ENCODE assay signal across 1 cellular context in the genomic region with DNA sequence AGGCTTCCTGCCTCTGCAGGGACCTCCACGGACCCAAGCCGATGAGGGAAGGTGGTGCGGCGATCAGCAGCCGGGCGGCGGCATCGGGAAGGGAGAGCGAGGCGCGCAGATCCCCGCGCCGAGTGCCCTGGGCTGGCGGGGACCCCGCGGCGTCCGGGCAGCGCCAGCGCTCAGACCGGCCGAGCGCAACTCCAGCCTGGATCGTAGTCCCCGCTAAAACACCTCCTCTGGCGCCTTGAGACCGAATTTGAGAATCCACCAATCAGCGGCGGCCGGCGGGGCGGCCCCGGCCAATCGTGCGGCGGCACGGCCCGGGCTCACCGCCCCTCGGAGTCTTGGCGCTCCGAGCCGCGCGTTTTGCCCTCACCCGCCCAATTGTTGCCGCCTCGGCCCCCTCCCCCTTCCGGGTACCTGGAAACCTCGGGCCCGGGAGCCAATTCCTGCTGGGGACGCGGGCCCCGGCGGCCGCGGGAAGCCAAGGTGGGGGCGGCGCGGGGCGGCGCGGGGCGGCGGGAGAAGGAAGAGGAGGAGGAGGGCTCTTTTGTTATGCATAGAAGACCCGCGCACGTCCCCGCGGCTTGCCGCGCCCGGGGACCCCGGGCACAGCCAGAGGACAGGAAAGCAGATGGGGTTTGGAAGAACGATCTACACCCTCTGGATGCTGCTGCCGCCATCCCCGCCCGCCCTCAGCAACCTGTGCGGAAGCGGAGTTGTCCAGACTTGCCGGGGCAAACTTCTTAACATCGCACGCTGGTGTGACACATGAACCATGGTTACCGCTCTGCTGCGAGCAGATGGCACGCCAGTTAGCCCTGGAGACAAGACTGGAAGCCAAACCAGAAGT.
TF ChIP-seq lines count a peak whose summit lies in the region.

A gene with protein sequence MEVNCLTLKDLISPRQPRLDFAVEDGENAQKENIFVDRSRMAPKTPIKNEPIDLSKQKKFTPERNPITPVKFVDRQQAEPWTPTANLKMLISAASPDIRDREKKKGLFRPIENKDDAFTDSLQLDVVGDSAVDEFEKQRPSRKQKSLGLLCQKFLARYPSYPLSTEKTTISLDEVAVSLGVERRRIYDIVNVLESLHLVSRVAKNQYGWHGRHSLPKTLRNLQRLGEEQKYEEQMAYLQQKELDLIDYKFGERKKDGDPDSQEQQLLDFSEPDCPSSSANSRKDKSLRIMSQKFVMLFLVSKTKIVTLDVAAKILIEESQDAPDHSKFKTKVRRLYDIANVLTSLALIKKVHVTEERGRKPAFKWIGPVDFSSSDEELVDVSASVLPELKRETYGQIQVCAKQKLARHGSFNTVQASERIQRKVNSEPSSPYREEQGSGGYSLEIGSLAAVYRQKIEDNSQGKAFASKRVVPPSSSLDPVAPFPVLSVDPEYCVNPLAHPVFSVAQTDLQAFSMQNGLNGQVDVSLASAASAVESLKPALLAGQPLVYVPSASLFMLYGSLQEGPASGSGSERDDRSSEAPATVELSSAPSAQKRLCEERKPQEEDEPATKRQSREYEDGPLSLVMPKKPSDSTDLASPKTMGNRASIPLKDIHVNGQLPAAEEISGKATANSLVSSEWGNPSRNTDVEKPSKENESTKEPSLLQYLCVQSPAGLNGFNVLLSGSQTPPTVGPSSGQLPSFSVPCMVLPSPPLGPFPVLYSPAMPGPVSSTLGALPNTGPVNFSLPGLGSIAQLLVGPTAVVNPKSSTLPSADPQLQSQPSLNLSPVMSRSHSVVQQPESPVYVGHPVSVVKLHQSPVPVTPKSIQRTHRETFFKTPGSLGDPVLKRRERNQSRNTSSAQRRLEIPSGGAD (minus strand): TSS at position 209 of the 844 bp plus-strand sequence. CDS start 934 bp downstream, outside the sequence.

TF ChIP-seq in HepG2, 621 proteins besides CTCF, POLR2A, EP300 and RAD21 (continued from another document and continues in another):
- TF ChIP-seq, protein P1, sequence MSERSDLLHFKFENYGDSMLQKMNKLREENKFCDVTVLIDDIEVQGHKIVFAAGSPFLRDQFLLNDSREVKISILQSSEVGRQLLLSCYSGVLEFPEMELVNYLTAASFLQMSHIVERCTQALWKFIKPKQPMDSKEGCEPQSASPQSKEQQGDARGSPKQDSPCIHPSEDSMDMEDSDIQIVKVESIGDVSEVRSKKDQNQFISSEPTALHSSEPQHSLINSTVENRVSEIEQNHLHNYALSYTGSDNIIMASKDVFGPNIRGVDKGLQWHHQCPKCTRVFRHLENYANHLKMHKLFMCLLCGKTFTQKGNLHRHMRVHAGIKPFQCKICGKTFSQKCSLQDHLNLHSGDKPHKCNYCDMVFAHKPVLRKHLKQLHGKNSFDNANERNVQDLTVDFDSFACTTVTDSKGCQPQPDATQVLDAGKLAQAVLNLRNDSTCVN (CRISPR knock-in tag; IDR thresholded peaks at IDR 0.05; ENCODE audit: borderline replicate concordance), result no peak
- TF ChIP-seq PLRG1 (conservative IDR thresholded peaks at IDR 0.05) (no peak), ZNF775 (CRISPR knock-in tag; IDR thresholded peaks at IDR 0.05; ENCODE audit: borderline replicate concordance) (no peak), NFRKB (IDR thresholded peaks at IDR 0.05) (no peak), RFXANK (CRISPR knock-in tag; IDR thresholded peaks at IDR 0.05) (no peak), SMYD3 (CRISPR knock-in tag; IDR thresholded peaks at IDR 0.05) (no peak), RFX1 (IDR thresholded peaks at IDR 0.05) (no peak), ZNF724P (CRISPR knock-in tag; IDR thresholded peaks at IDR 0.05; ENCODE audit: borderline replicate concordance) (no peak; the same call in 1 of the 2 replicates), KLF15 (CRISPR knock-in tag; IDR thresholded peaks at IDR 0.05; ENCODE audit: borderline replicate concordance) (no peak), KDM3A (CRISPR knock-in tag; IDR thresholded peaks at IDR 0.05; ENCODE audit: low read depth) (no peak), XBP1 (CRISPR knock-in tag; IDR thresholded peaks at IDR 0.05) (no peak), RBFOX2 (IDR thresholded peaks at IDR 0.05; ENCODE audit: low read depth, low read length) (peak; percentile 69), TOE1 (CRISPR knock-in tag; IDR thresholded peaks at IDR 0.05) (no peak; the same call in 1 of the 2 replicates), ONECUT2 (CRISPR knock-in tag; IDR thresholded peaks at IDR 0.05) (no peak), GABPA (IDR thresholded peaks at IDR 0.05; ENCODE audit: low read depth, low read length) (no peak), GABPA (CRISPR knock-in tag; IDR thresholded peaks at IDR 0.05; ENCODE audit: low read depth) (no peak; the same call in 1 of the 2 replicates), HOXD1 (CRISPR knock-in tag; IDR thresholded peaks at IDR 0.05) (peak; percentile 49; the same call in 1 of the 2 replicates), ZNF3 (CRISPR knock-in tag; IDR thresholded peaks at IDR 0.05) (no peak), ZNF136 (CRISPR knock-in tag; IDR thresholded peaks at IDR 0.05; ENCODE audit: low read depth) (no peak), JARID2 (CRISPR knock-in tag; IDR thresholded peaks at IDR 0.05; ENCODE audit: insufficient replicate concordance) (no peak), TCF7L2 (IDR thresholded peaks at IDR 0.05; ENCODE audit: low read depth, low read length) (no peak), ZNF292 (CRISPR knock-in tag; IDR thresholded peaks at IDR 0.05; ENCODE audit: borderline replicate concordance, low read depth) (no peak)
- TF ChIP-seq, protein P2, sequence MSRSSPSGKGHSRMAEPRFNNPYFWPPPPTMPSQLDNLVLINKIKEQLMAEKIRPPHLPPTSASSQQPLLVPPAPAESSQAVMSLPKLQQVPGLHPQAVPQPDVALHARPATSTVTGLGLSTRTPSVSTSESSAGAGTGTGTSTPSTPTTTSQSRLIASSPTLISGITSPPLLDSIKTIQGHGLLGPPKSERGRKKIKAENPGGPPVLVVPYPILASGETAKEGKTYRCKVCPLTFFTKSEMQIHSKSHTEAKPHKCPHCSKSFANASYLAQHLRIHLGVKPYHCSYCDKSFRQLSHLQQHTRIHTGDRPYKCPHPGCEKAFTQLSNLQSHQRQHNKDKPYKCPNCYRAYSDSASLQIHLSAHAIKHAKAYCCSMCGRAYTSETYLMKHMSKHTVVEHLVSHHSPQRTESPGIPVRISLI (CRISPR knock-in tag; IDR thresholded peaks at IDR 0.05; ENCODE audit: borderline replicate concordance), result no peak
- TF ChIP-seq, protein P3, sequence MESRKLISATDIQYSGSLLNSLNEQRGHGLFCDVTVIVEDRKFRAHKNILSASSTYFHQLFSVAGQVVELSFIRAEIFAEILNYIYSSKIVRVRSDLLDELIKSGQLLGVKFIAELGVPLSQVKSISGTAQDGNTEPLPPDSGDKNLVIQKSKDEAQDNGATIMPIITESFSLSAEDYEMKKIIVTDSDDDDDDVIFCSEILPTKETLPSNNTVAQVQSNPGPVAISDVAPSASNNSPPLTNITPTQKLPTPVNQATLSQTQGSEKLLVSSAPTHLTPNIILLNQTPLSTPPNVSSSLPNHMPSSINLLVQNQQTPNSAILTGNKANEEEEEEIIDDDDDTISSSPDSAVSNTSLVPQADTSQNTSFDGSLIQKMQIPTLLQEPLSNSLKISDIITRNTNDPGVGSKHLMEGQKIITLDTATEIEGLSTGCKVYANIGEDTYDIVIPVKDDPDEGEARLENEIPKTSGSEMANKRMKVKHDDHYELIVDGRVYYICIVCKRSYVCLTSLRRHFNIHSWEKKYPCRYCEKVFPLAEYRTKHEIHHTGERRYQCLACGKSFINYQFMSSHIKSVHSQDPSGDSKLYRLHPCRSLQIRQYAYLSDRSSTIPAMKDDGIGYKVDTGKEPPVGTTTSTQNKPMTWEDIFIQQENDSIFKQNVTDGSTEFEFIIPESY (CRISPR knock-in tag; IDR thresholded peaks at IDR 0.05), result no peak
- TF ChIP-seq, protein P4, sequence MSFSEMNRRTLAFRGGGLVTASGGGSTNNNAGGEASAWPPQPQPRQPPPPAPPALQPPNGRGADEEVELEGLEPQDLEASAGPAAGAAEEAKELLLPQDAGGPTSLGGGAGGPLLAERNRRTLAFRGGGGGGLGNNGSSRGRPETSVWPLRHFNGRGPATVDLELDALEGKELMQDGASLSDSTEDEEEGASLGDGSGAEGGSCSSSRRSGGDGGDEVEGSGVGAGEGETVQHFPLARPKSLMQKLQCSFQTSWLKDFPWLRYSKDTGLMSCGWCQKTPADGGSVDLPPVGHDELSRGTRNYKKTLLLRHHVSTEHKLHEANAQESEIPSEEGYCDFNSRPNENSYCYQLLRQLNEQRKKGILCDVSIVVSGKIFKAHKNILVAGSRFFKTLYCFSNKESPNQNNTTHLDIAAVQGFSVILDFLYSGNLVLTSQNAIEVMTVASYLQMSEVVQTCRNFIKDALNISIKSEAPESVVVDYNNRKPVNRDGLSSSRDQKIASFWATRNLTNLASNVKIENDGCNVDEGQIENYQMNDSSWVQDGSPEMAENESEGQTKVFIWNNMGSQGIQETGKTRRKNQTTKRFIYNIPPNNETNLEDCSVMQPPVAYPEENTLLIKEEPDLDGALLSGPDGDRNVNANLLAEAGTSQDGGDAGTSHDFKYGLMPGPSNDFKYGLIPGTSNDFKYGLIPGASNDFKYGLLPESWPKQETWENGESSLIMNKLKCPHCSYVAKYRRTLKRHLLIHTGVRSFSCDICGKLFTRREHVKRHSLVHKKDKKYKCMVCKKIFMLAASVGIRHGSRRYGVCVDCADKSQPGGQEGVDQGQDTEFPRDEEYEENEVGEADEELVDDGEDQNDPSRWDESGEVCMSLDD (CRISPR knock-in tag; IDR thresholded peaks at IDR 0.05; ENCODE audit: borderline replicate concordance), result no peak
- TF ChIP-seq, protein P5, sequence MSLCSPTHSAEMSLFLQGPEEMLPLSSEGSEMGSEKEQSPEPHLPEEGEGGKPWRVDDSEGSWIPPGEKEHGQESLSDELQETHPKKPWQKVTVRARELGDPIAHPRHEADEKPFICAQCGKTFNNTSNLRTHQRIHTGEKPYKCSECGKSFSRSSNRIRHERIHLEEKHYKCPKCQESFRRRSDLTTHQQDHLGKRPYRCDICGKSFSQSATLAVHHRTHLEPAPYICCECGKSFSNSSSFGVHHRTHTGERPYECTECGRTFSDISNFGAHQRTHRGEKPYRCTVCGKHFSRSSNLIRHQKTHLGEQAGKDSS (CRISPR knock-in tag; IDR thresholded peaks at IDR 0.05; ENCODE audit: borderline replicate concordance, low read depth), result no peak
- TF ChIP-seq, protein P6, sequence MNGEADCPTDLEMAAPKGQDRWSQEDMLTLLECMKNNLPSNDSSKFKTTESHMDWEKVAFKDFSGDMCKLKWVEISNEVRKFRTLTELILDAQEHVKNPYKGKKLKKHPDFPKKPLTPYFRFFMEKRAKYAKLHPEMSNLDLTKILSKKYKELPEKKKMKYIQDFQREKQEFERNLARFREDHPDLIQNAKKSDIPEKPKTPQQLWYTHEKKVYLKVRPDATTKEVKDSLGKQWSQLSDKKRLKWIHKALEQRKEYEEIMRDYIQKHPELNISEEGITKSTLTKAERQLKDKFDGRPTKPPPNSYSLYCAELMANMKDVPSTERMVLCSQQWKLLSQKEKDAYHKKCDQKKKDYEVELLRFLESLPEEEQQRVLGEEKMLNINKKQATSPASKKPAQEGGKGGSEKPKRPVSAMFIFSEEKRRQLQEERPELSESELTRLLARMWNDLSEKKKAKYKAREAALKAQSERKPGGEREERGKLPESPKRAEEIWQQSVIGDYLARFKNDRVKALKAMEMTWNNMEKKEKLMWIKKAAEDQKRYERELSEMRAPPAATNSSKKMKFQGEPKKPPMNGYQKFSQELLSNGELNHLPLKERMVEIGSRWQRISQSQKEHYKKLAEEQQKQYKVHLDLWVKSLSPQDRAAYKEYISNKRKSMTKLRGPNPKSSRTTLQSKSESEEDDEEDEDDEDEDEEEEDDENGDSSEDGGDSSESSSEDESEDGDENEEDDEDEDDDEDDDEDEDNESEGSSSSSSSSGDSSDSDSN (CRISPR knock-in tag; IDR thresholded peaks at IDR 0.05), result no peak; the same call in none of the 2 replicates
- TF ChIP-seq, protein P7, sequence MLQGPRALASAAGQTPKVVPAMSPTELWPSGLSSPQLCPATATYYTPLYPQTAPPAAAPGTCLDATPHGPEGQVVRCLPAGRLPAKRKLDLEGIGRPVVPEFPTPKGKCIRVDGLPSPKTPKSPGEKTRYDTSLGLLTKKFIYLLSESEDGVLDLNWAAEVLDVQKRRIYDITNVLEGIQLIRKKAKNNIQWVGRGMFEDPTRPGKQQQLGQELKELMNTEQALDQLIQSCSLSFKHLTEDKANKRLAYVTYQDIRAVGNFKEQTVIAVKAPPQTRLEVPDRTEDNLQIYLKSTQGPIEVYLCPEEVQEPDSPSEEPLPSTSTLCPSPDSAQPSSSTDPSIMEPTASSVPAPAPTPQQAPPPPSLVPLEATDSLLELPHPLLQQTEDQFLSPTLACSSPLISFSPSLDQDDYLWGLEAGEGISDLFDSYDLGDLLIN (CRISPR knock-in tag; IDR thresholded peaks at IDR 0.05; ENCODE audit: borderline replicate concordance), result no peak
- TF ChIP-seq, protein P8, sequence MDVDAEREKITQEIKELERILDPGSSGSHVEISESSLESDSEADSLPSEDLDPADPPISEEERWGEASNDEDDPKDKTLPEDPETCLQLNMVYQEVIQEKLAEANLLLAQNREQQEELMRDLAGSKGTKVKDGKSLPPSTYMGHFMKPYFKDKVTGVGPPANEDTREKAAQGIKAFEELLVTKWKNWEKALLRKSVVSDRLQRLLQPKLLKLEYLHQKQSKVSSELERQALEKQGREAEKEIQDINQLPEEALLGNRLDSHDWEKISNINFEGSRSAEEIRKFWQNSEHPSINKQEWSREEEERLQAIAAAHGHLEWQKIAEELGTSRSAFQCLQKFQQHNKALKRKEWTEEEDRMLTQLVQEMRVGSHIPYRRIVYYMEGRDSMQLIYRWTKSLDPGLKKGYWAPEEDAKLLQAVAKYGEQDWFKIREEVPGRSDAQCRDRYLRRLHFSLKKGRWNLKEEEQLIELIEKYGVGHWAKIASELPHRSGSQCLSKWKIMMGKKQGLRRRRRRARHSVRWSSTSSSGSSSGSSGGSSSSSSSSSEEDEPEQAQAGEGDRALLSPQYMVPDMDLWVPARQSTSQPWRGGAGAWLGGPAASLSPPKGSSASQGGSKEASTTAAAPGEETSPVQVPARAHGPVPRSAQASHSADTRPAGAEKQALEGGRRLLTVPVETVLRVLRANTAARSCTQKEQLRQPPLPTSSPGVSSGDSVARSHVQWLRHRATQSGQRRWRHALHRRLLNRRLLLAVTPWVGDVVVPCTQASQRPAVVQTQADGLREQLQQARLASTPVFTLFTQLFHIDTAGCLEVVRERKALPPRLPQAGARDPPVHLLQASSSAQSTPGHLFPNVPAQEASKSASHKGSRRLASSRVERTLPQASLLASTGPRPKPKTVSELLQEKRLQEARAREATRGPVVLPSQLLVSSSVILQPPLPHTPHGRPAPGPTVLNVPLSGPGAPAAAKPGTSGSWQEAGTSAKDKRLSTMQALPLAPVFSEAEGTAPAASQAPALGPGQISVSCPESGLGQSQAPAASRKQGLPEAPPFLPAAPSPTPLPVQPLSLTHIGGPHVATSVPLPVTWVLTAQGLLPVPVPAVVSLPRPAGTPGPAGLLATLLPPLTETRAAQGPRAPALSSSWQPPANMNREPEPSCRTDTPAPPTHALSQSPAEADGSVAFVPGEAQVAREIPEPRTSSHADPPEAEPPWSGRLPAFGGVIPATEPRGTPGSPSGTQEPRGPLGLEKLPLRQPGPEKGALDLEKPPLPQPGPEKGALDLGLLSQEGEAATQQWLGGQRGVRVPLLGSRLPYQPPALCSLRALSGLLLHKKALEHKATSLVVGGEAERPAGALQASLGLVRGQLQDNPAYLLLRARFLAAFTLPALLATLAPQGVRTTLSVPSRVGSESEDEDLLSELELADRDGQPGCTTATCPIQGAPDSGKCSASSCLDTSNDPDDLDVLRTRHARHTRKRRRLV (CRISPR knock-in tag; IDR thresholded peaks at IDR 0.05), result no peak
- TF ChIP-seq, protein P9, sequence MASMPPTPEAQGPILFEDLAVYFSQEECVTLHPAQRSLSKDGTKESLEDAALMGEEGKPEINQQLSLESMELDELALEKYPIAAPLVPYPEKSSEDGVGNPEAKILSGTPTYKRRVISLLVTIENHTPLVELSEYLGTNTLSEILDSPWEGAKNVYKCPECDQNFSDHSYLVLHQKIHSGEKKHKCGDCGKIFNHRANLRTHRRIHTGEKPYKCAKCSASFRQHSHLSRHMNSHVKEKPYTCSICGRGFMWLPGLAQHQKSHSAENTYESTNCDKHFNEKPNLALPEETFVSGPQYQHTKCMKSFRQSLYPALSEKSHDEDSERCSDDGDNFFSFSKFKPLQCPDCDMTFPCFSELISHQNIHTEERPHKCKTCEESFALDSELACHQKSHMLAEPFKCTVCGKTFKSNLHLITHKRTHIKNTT (CRISPR knock-in tag; IDR thresholded peaks at IDR 0.05), result no peak
